8 cellular contexts compared by ENCODE assay signal in the genomic region with DNA sequence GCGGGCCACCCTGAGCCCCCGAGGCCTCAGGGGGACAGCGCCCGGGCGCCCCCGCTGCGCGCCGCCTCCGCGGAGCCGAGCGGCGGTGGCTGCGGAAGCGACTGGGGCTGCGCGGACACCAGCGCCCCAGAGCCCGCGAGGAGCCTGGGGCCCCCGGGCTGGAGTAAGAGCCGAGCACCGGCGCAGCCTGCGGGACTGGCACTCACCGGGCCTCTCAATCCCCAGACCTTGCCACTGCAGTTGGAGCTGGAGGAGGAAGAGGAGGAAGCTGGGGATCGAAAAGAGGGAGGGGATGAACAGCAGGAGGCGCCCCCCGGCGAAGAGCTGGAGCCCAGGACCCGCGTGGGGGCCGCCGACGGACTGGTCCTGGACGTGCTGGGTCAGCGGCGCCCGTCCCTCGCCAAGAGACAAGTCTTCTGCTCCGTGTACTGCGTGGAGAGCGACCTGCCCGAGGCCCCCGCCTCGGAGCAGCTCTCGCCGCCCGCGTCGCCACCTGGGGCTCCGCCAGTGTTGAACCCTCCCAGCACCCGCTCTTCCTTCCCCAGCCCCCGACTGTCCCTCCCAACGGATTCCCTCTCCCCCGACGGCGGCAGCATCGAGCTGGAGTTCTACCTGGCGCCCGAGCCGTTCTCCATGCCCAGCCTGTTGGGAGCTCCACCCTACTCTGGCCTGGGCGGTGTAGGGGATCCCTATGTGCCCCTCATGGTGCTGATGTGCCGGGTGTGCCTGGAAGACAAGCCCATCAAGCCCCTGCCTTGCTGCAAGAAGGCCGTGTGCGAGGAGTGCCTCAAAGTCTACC. TPM values are rescaled to one million over a fixed set of nuclear protein-coding genes. Genes with fewer than 3 reads are reported as not detected.
A peak's percentile ranks its signal among the peaks of the same experiment; 100 is the strongest.
DNase-seq lines count a peak whose midpoint lies in the region; ATAC-seq and TF ChIP-seq lines count a peak whose summit lies in the region.

No MANE protein-coding gene starts in this region.

- peak overlapping the region; percentile 69 to 96 (median 92) for H3K27ac ChIP-seq in adrenal gland

- TF ChIP-seq CTCF in adrenal gland (IDR thresholded peaks at IDR 0.05) = no peak
- no peak for TF ChIP-seq CTCF in omental fat pad (IDR thresholded peaks at IDR 0.05)

- intact Hi-C loops in adrenal gland (cut with DNase I) = loop anchor here in 1 of 2 donors (10.0 kb wide), 1 partner anchor 152 kb away; no protein-coding TSS in a partner anchor
- intact Hi-C loops in left cardiac atrium (cut with DNase I) = loop anchor here in 1 of 2 donors (10.0 kb wide), 1 partner anchor 132 kb away; no protein-coding TSS in a partner anchor

- H3K9me3 ChIP-seq in adrenal gland (replicated peaks in 1 of 3) = no peaks in the 10 kb centered on the region

- no peaks in the 10 kb centered on the region for H3K36me3 ChIP-seq in adrenal gland (replicated peaks in 1 of 2)

- ATAC-seq in left cardiac atrium = peak; percentile 55 to 60
- ATAC-seq in omental fat pad (ENCODE audit: low FRiP score) = peak; percentile 43

- TF ChIP-seq POLR2A in adrenal gland (IDR thresholded peaks at IDR 0.05) = peak in 1 of 2 donors; percentile 30

- 1 to 6% (median 3%) methylated on average over 8 to 67 of the region's 67 CpGs for WGBS in adrenal gland, 4 donors

- H3K27me3 ChIP-seq in adrenal gland = no peaks in the 10 kb centered on the region

- peak; percentile 23 to 25 for DNase-seq in NOMO-1 (lab: John Stamatoyannopoulos, UW; ENCODE audit: unreplicated experiment in 2 of 2)
- no peak for DNase-seq in NOMO-1 treated with dmso at 0.1 percent for 144 hours (lab: John Stamatoyannopoulos, UW; ENCODE audit: unreplicated experiment)
- DNase-seq in HuH-7 (ENCODE audit: low spot score) = peak; percentile 47
- peak; percentile 40 to 65 (median 50) for DNase-seq in adrenal gland
- DNase-seq in left cardiac atrium = peak; percentile 46
- DNase-seq in omental fat pad (ENCODE audit: low spot score) = no peak
- DNase-seq in central memory CD4-positive, alpha-beta T cell = no peak
- no peak for DNase-seq in NCI-H446 treated with DMSO at 0.1 percent for 48 hours (lab: John Stamatoyannopoulos, UW)

- peaks cover 16 to 38% of the 10 kb centered on the region in 2 donors for H3K4me1 ChIP-seq in adrenal gland (replicated peaks in 1 of 2)

- H3K4me3 ChIP-seq in adrenal gland = peak overlapping the region; percentile 42 to 96 (median 61)

RNA-seq across cellular contexts. Expression of a gene that starts 0.6 kb away (rescaled TPM):
- 10 to 100 TPM in 6 of 8 donors, 1 to 10 TPM in 2; 7.1 to 23.0 (median 16.1) TPM for total RNA-seq in adrenal gland
- polyA plus RNA-seq in adrenal gland = 1 to 10 TPM; 5.6 to 10.0 (median 7.1) TPM
- 10 to 100 TPM; 10.6 to 18.3 TPM for total RNA-seq in left cardiac atrium
- 10 to 100 TPM; 30.7 to 61.1 (median 38.4) TPM for total RNA-seq in omental fat pad

Comparison
In these comparisons a context has a peak if more than half of its experiments do, and no peak if none do; other contexts are left out.
1. DNase-seq: peak in NOMO-1 (2 of 2), HuH-7 (single experiment), adrenal gland (7 of 7) and left cardiac atrium (single experiment); none in NOMO-1 treated with dmso at 0.1 percent for 144 hours (single experiment), omental fat pad (single experiment), central memory CD4-positive, alpha-beta T cell (single experiment) and NCI-H446 treated with DMSO at 0.1 percent for 48 hours (single experiment).